1 cellular context compared by ENCODE assay signal in the genomic region with DNA sequence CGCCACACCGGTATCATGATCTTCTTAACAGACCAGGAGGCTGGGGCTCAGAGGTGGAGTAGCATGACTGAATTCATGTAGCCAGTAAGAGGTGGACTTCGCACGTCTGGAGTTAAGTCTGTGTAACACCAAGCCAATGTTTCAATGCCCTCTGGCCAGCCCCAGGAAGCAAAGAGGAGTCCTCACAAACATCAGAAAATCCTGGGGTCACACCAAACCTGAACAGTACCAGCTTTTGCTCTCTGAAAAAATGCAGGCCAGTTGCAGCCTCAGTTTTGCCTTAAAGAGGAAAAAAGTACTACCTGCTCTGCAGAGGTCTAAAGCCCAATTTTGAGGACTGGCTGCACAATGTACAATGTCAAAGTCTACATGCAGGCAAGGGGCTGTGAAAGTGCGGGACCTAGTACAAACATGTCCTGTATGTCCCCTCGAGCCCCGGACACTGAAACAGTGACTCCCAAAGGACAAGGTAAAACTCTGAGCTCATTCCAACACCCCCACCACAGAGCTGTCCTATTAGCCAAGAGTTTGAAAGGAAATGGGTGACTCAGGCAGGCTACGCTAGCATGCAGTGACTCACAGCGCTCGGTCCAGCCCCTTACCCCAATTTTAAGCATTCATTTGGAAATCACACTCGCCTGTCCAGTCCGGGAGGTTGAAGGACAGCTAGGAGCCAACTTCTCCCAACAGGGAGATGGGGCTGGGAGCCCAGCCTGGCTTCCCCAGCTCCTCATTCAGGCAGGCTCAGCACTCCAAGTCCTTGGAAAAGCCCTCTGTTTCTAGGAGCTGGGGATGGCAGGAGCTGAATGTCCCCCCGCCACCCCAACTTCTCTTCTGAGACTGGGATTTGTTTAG.
TF ChIP-seq lines count a peak whose summit lies in the region.

No MANE protein-coding gene starts in this region.

TF ChIP-seq in HepG2, 621 proteins besides CTCF, POLR2A, EP300 and RAD21 (continued from another document and continues in another):
- 0 out of 2 replicates have a peak, but pooled peaks have one; percentile 45 for TF ChIP-seq MAZ (IDR thresholded peaks at IDR 0.05; ENCODE audit: borderline replicate concordance, low read depth, low read length)
- peak; percentile 22; the same call in 1 of the 2 replicates for TF ChIP-seq MAZ (CRISPR knock-in tag; IDR thresholded peaks at IDR 0.05; ENCODE audit: low read depth)
- no peak for TF ChIP-seq TEAD2 (CRISPR knock-in tag; IDR thresholded peaks at IDR 0.05)
- no peak for TF ChIP-seq PRMT3 (CRISPR knock-in tag; IDR thresholded peaks at IDR 0.05; ENCODE audit: borderline replicate concordance, low read depth)
- no peak for TF ChIP-seq MAFK (conservative IDR thresholded peaks at IDR 0.05 in 1 of 2, IDR thresholded peaks at IDR 0.05 in 1 of 2; ENCODE audit: low read length in 2 of 2)
- no peak for TF ChIP-seq NBN (conservative IDR thresholded peaks at IDR 0.05)
- peak; percentile 92 for TF ChIP-seq PHF21A (CRISPR knock-in tag; IDR thresholded peaks at IDR 0.05)
- TF ChIP-seq ZMYM2 (CRISPR knock-in tag; IDR thresholded peaks at IDR 0.05): no peak
- TF ChIP-seq, protein P1, sequence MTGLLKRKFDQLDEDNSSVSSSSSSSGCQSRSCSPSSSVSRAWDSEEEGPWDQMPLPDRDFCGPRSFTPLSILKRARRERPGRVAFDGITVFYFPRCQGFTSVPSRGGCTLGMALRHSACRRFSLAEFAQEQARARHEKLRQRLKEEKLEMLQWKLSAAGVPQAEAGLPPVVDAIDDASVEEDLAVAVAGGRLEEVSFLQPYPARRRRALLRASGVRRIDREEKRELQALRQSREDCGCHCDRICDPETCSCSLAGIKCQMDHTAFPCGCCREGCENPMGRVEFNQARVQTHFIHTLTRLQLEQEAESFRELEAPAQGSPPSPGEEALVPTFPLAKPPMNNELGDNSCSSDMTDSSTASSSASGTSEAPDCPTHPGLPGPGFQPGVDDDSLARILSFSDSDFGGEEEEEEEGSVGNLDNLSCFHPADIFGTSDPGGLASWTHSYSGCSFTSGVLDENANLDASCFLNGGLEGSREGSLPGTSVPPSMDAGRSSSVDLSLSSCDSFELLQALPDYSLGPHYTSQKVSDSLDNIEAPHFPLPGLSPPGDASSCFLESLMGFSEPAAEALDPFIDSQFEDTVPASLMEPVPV (CRISPR knock-in tag; IDR thresholded peaks at IDR 0.05): peak; percentile 71; the same call in 1 of the 2 replicates
- TF ChIP-seq ZNF256 (CRISPR knock-in tag; conservative IDR thresholded peaks at IDR 0.05): no peak
- TF ChIP-seq AGO2 (optimal IDR thresholded peaks at IDR 0.05; ENCODE audit: low read depth, low read length): no peak
- no peak for TF ChIP-seq TBP (CRISPR knock-in tag; IDR thresholded peaks at IDR 0.05)
- peak; percentile 19; the same call in 1 of the 2 replicates for TF ChIP-seq POGZ (CRISPR knock-in tag; IDR thresholded peaks at IDR 0.05)
- TF ChIP-seq ZBTB38 (CRISPR knock-in tag; IDR thresholded peaks at IDR 0.05): no peak
- no peak for TF ChIP-seq HCFC1 (IDR thresholded peaks at IDR 0.05; ENCODE audit: low read depth, low read length)
- no peak; the same call in 1 of the 2 replicates for TF ChIP-seq ZFY (CRISPR knock-in tag; IDR thresholded peaks at IDR 0.05)
- TF ChIP-seq BRCA1 (CRISPR knock-in tag; IDR thresholded peaks at IDR 0.05): no peak
- TF ChIP-seq HDAC1 (CRISPR knock-in tag; IDR thresholded peaks at IDR 0.05): peak; percentile 77
- TF ChIP-seq ZBTB37 (CRISPR knock-in tag; IDR thresholded peaks at IDR 0.05): 0 out of 2 replicates have a peak, but pooled peaks have one; percentile 58
- no peak for TF ChIP-seq SUZ12 (IDR thresholded peaks at IDR 0.05; ENCODE audit: low read depth, low read length)
- TF ChIP-seq ZSCAN12 (CRISPR knock-in tag; IDR thresholded peaks at IDR 0.05): no peak
- TF ChIP-seq NFIB (CRISPR knock-in tag; IDR thresholded peaks at IDR 0.05; ENCODE audit: borderline replicate concordance): no peak
- no peak for TF ChIP-seq REL (CRISPR knock-in tag; conservative IDR thresholded peaks at IDR 0.05)
- TF ChIP-seq ZNF883 (CRISPR knock-in tag; IDR thresholded peaks at IDR 0.05; ENCODE audit: not compliant biosample characterization): peak; percentile 47
- no peak for TF ChIP-seq AHR (CRISPR knock-in tag; IDR thresholded peaks at IDR 0.05)
- peak; percentile 57; the same call in 1 of the 2 replicates for TF ChIP-seq ZKSCAN8 (CRISPR knock-in tag; IDR thresholded peaks at IDR 0.05; ENCODE audit: borderline replicate concordance)
- no peak for TF ChIP-seq SALL2 (CRISPR knock-in tag; IDR thresholded peaks at IDR 0.05)
- TF ChIP-seq FUBP1 (CRISPR knock-in tag; IDR thresholded peaks at IDR 0.05; ENCODE audit: borderline replicate concordance): no peak
- peak; percentile 83 for TF ChIP-seq POLR2G (IDR thresholded peaks at IDR 0.05; ENCODE audit: low read depth, low read length)
- peak; percentile 20; the same call in 1 of the 2 replicates for TF ChIP-seq SMYD3 (CRISPR knock-in tag; IDR thresholded peaks at IDR 0.05)
- TF ChIP-seq, protein P2, sequence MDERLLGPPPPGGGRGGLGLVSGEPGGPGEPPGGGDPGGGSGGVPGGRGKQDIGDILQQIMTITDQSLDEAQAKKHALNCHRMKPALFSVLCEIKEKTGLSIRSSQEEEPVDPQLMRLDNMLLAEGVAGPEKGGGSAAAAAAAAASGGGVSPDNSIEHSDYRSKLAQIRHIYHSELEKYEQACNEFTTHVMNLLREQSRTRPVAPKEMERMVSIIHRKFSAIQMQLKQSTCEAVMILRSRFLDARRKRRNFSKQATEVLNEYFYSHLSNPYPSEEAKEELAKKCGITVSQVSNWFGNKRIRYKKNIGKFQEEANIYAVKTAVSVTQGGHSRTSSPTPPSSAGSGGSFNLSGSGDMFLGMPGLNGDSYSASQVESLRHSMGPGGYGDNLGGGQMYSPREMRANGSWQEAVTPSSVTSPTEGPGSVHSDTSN (CRISPR knock-in tag; IDR thresholded peaks at IDR 0.05): no peak
- TF ChIP-seq ZNF780A (CRISPR knock-in tag; IDR thresholded peaks at IDR 0.05): no peak
- no peak for TF ChIP-seq ZNF230 (CRISPR knock-in tag; IDR thresholded peaks at IDR 0.05)
- TF ChIP-seq ZNF138 (CRISPR knock-in tag; IDR thresholded peaks at IDR 0.05; ENCODE audit: low read depth): no peak
- no peak for TF ChIP-seq MTF2 (CRISPR knock-in tag; IDR thresholded peaks at IDR 0.05; ENCODE audit: borderline replicate concordance)
- peak; percentile 65; the same call in 1 of the 2 replicates for TF ChIP-seq ZNF567 (CRISPR knock-in tag; IDR thresholded peaks at IDR 0.05; ENCODE audit: borderline replicate concordance)
- peak; percentile 70; the same call in 1 of the 2 replicates for TF ChIP-seq ARNT2 (CRISPR knock-in tag; IDR thresholded peaks at IDR 0.05; ENCODE audit: low read depth)
- 0 out of 2 replicates have a peak, but pooled peaks have one; percentile 66 for TF ChIP-seq ZNF737 (CRISPR knock-in tag; IDR thresholded peaks at IDR 0.05; ENCODE audit: borderline replicate concordance)
- TF ChIP-seq CHD4 (IDR thresholded peaks at IDR 0.05; ENCODE audit: borderline replicate concordance, low read length): peak; percentile 75; the same call in 1 of the 2 replicates
- no peak for TF ChIP-seq RFX3 (CRISPR knock-in tag; IDR thresholded peaks at IDR 0.05)
- no peak for TF ChIP-seq ZNF24 (IDR thresholded peaks at IDR 0.05)
- TF ChIP-seq SATB2 (CRISPR knock-in tag; IDR thresholded peaks at IDR 0.05): no peak
- peak; percentile 8 to 10; a peak in 1 of 4 replicates for TF ChIP-seq NR2F1 (CRISPR knock-in tag; IDR thresholded peaks at IDR 0.05)
- peak; percentile 83 for TF ChIP-seq ASH2L (IDR thresholded peaks at IDR 0.05; ENCODE audit: insufficient read length, low read depth, low read length)
- no peak for TF ChIP-seq STAT5B (CRISPR knock-in tag; IDR thresholded peaks at IDR 0.05)
- TF ChIP-seq CENPT (CRISPR knock-in tag; IDR thresholded peaks at IDR 0.05; ENCODE audit: low read depth): no peak
- peak; percentile 55 for TF ChIP-seq KDM4B (CRISPR knock-in tag; IDR thresholded peaks at IDR 0.05)
- 0 out of 2 replicates have a peak, but pooled peaks have one; percentile 44 for TF ChIP-seq ZNF34 (CRISPR knock-in tag; IDR thresholded peaks at IDR 0.05; ENCODE audit: borderline replicate concordance)
- TF ChIP-seq ZNF660 (CRISPR knock-in tag; IDR thresholded peaks at IDR 0.05; ENCODE audit: borderline replicate concordance, low read depth): no peak
- peak; percentile 86 for TF ChIP-seq PAXIP1 (CRISPR knock-in tag; conservative IDR thresholded peaks at IDR 0.05)
- no peak for TF ChIP-seq TAF15 (IDR thresholded peaks at IDR 0.05; ENCODE audit: low read depth, low read length, poor library complexity, severe bottlenecking)
- TF ChIP-seq, protein P3, sequence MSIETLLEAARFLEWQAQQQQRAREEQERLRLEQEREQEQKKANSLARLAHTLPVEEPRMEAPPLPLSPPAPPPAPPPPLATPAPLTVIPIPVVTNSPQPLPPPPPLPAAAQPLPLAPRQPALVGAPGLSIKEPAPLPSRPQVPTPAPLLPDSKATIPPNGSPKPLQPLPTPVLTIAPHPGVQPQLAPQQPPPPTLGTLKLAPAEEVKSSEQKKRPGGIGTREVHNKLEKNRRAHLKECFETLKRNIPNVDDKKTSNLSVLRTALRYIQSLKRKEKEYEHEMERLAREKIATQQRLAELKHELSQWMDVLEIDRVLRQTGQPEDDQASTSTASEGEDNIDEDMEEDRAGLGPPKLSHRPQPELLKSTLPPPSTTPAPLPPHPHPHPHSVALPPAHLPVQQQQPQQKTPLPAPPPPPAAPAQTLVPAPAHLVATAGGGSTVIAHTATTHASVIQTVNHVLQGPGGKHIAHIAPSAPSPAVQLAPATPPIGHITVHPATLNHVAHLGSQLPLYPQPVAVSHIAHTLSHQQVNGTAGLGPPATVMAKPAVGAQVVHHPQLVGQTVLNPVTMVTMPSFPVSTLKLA (IDR thresholded peaks at IDR 0.05): no peak
- TF ChIP-seq ZNF430 (CRISPR knock-in tag; IDR thresholded peaks at IDR 0.05): no peak; the same call in 1 of the 2 replicates
- TF ChIP-seq SP5 (CRISPR knock-in tag; IDR thresholded peaks at IDR 0.05; ENCODE audit: borderline replicate concordance, low read depth): peak; percentile 57; the same call in 1 of the 2 replicates
- TF ChIP-seq ZNF749 (CRISPR knock-in tag; IDR thresholded peaks at IDR 0.05; ENCODE audit: borderline replicate concordance): 0 out of 2 replicates have a peak, but pooled peaks have one; percentile 54
- no peak for TF ChIP-seq SOX6 (IDR thresholded peaks at IDR 0.05)
- TF ChIP-seq SOX6 (CRISPR knock-in tag; IDR thresholded peaks at IDR 0.05): peak; percentile 20; the same call in 1 of the 2 replicates
- no peak; the same call in 1 of the 2 replicates for TF ChIP-seq ZBTB42 (CRISPR knock-in tag; IDR thresholded peaks at IDR 0.05)
- peak; percentile 17; the same call in 1 of the 2 replicates for TF ChIP-seq ETV6 (CRISPR knock-in tag; conservative IDR thresholded peaks at IDR 0.05)
- TF ChIP-seq ZNF451 (CRISPR knock-in tag; IDR thresholded peaks at IDR 0.05): no peak
- no peak for TF ChIP-seq ZNF329 (CRISPR knock-in tag; IDR thresholded peaks at IDR 0.05; ENCODE audit: low read depth)
- TF ChIP-seq, protein P4, sequence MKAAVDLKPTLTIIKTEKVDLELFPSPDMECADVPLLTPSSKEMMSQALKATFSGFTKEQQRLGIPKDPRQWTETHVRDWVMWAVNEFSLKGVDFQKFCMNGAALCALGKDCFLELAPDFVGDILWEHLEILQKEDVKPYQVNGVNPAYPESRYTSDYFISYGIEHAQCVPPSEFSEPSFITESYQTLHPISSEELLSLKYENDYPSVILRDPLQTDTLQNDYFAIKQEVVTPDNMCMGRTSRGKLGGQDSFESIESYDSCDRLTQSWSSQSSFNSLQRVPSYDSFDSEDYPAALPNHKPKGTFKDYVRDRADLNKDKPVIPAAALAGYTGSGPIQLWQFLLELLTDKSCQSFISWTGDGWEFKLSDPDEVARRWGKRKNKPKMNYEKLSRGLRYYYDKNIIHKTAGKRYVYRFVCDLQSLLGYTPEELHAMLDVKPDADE (CRISPR knock-in tag; IDR thresholded peaks at IDR 0.05): no peak
